In the genomic region with DNA sequence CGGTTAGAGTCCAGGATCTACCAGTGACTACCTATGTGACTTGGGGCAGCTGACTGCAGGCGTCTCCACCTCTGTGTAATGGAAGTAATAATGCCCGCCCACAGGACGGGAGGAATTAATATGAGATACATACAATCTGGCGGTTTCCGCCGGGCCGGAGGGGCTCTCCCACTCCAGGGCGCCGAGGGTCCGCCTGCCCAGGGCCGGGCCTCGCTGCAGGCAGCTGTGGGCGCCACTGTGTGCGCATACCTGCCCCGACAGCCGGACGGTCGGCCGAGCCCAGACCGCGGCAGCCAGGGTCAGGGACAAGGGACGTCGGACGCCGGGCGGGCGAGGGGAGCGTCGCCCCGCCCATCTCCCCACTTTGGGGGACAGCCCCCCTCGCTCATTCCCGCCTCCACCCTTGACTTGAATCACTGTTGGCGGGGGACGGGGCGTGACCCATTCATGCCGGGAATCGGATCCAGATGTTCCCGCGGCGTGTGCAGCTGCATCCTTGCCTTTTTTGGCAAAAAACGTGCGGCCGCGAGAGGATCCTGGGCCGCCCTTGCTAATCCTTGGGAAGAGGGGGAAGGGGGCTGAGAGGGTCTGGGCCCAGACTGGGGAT, we compare ENCODE assay signal across 7 cellular contexts. TPM values are rescaled to one million over a fixed set of nuclear protein-coding genes. Genes with fewer than 3 reads are reported as not detected.
A peak's percentile ranks its signal among the peaks of the same experiment; 100 is the strongest.
DNase-seq lines count a peak whose midpoint lies in the region; ATAC-seq and TF ChIP-seq lines count a peak whose summit lies in the region.

No MANE protein-coding gene starts in this region.

- no peaks in the 10 kb centered on the region for H3K36me3 ChIP-seq in vagina

- H3K27me3 ChIP-seq in vagina = no peaks in the 10 kb centered on the region

- no peak for ATAC-seq in GM21390 (IDR thresholded peaks at IDR 0.05; ENCODE audit: unreplicated experiment)

- DNase-seq in GM20000 (ENCODE audit: low spot score) (peak; percentile 57), SK-N-DZ (ENCODE audit: low spot score) (peak; percentile 56), epithelial cell of prostate (ENCODE audit: low read depth, low spot score) (no peak), mucosa of gallbladder (ENCODE audit: low spot score) (peak; percentile 56), vagina (ENCODE audit: extremely low spot score in 2 of 2) (peak in 1 of 2 donors; percentile 89), NCI-H1930 (lab: John Stamatoyannopoulos, UW) (no peak)

- H3K4me3 ChIP-seq in vagina = peak overlapping the region; percentile 54 to 57

- TF ChIP-seq POLR2A in vagina (IDR thresholded peaks at IDR 0.05) = no peak

- intact Hi-C loops in vagina (cut with DNase I) = no loop called here

- no peaks in the 10 kb centered on the region for H3K9me3 ChIP-seq in vagina

- peaks cover 50% of the 10 kb centered on the region for H3K4me1 ChIP-seq in vagina

- peak overlapping the region; percentile 28 for H3K27ac ChIP-seq in epithelial cell of prostate
- peak overlapping the region; percentile 93 for H3K27ac ChIP-seq in vagina

- no peak for TF ChIP-seq CTCF in GM20000 (IDR thresholded peaks at IDR 0.05; ENCODE audit: extremely low read depth, missing control alignments)
- TF ChIP-seq CTCF in vagina (IDR thresholded peaks at IDR 0.05) = no peak

RNA-seq across cellular contexts. Expression of gene SF3A3, which starts 6.1 kb away (rescaled TPM):
- polyA plus RNA-seq in SK-N-DZ (2014; cell fraction: cytosol; rRNA removed) = 104 and 138 TPM in 2 replicates
- 89.0 and 153 TPM in 2 replicates for polyA plus RNA-seq in SK-N-DZ (2014; cell fraction: nucleus; rRNA removed)
- total RNA-seq in mucosa of gallbladder = 39.0 TPM
- total RNA-seq in vagina = 50.3 TPM

RNA-seq across cellular contexts. Expression of gene FHL3, which starts 9.4 kb away (rescaled TPM):
- 8.5 and 9.1 TPM in 2 replicates for polyA plus RNA-seq in SK-N-DZ (2014; cell fraction: cytosol; rRNA removed)
- polyA plus RNA-seq in SK-N-DZ (2014; cell fraction: nucleus; rRNA removed) = 8.7 and 10.1 TPM in 2 replicates
- total RNA-seq in mucosa of gallbladder = 11.2 TPM
- 26.3 TPM for total RNA-seq in vagina

RNA-seq across cellular contexts. Expression of gene UTP11, which starts 16.7 kb away (rescaled TPM):
- polyA plus RNA-seq in SK-N-DZ (2014; cell fraction: cytosol; rRNA removed) = 95.0 and 95.5 TPM in 2 replicates
- polyA plus RNA-seq in SK-N-DZ (2014; cell fraction: nucleus; rRNA removed) = 36.9 and 51.2 TPM in 2 replicates
- total RNA-seq in mucosa of gallbladder (17.7 TPM), vagina (18.7 TPM)

RNA-seq across cellular contexts. Expression of gene INPP5B, which starts 49.0 kb away (rescaled TPM):
- 10.2 and 12.1 TPM in 2 replicates for polyA plus RNA-seq in SK-N-DZ (2014; cell fraction: cytosol; rRNA removed)
- polyA plus RNA-seq in SK-N-DZ (2014; cell fraction: nucleus; rRNA removed) = 6.8 and 10.5 TPM in 2 replicates
- total RNA-seq in mucosa of gallbladder (25.8 TPM), vagina (31.2 TPM)

RNA-seq across cellular contexts. Expression of gene POU3F1, which starts 50.7 kb away (rescaled TPM):
- polyA plus RNA-seq in SK-N-DZ (2014; cell fraction: cytosol; rRNA removed) = 0.96 and 1.3 TPM in 2 replicates
- polyA plus RNA-seq in SK-N-DZ (2014; cell fraction: nucleus; rRNA removed) = 0.52 and 0.62 TPM in 2 replicates
- total RNA-seq in mucosa of gallbladder = 0.09 TPM
- total RNA-seq in vagina = not detected

Comparison
In these comparisons a context has a peak if more than half of its experiments do, and no peak if none do; other contexts are left out.
1. DNase-seq: peak in GM20000 (single experiment), SK-N-DZ (single experiment) and mucosa of gallbladder (single experiment); none in epithelial cell of prostate (single experiment) and NCI-H1930 (0 of 2).